ENCODE assay signal across 19 cellular contexts in the genomic region with DNA sequence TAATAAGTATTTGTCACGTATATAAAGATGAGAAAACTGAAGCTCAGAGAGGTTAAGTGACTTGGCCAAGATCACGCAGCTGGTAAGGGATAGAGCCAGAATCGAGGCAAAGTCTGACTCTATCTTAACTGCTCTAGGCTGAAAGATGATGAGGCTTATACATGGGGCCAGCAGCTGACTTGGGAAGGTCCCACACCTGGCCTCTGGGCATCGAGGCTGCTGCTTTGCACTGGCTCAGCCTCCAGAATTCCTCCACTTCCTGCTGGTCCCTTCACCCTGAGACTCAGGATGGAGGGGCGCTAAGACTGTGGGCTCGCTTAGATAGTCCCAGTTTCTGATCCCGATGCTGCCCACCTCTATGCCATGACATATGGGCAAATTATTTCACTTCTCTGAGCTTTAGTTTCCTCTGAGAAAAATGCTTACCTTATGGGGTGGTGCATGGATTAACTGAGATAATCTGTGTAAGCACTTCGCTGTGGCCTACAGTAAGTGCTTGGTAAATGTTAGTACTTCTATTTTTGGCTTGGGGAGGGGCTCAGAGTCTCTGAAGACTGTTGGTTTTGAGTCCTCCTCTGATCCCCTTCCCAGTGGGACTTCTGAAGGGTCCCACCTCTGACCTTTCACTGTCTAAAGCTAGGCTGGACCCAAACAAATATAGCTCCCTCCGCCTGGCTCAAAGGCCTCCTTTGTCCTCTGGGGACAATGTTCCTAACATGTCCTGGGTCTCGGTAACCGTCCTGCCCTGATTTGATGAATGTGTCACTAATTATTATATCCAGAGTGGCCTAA. TPM values are rescaled to one million over a fixed set of nuclear protein-coding genes. Genes with fewer than 3 reads are reported as not detected.
"Had no signal": no experiment of that assay in that cellular context is flagged by ENCODE, and none has a peak within 500 bp of the region (broad histone marks: within the 10 kb centered on the region; RNA-seq: fewer than 3 reads in every experiment).

No MANE protein-coding gene starts in this region.

- H3K4me3 Mint-ChIP-seq: activated CD4-positive, alpha-beta memory T cell treated with anti-CD3 and anti-CD28 coated beads, Interleukin-2, amount 10 ng/mL, durations not matched to agents 7 days and 5 days; activated CD8-positive, alpha-beta memory T cell treated with anti-CD3 and anti-CD28 coated beads, Interleukin-2, amount 10 ng/mL, durations not matched to agents 7 days and 5 days; activated naive CD8-positive, alpha-beta T cell; naive thymus-derived CD8-positive, alpha-beta T cell; stimulated activated effector memory CD8-positive, alpha-beta T cell treated with anti-CD3 and anti-CD28 coated beads, Interleukin-12 subunit alpha, Interleukin-12 subunit beta, amount 100 ng/mL, for 72 hours; T-cell had no signal

- H3K9me3 Mint-ChIP-seq: activated CD4-positive, alpha-beta memory T cell treated with anti-CD3 and anti-CD28 coated beads, Interleukin-2, amount 10 ng/mL, durations not matched to agents 7 days and 5 days; naive thymus-derived CD8-positive, alpha-beta T cell; stimulated activated effector memory CD8-positive, alpha-beta T cell treated with anti-CD3 and anti-CD28 coated beads, Interleukin-12 subunit alpha, Interleukin-12 subunit beta, amount 100 ng/mL, for 72 hours; T-cell had no signal

- H3K4me1 ChIP-seq: gastrocnemius medialis, prostate gland had no signal

- H3K9me3 ChIP-seq: gastrocnemius medialis, prostate gland had no signal

- ATAC-seq: activated CD8-positive, alpha-beta memory T cell treated with anti-CD3 and anti-CD28 coated beads, Interleukin-2, amount 10 ng/mL, durations not matched to agents 7 days and 5 days; gastrocnemius medialis; naive thymus-derived CD8-positive, alpha-beta T cell; right cardiac atrium; SK-N-SH treated with all-trans-retinoic acid at 6 μM for 48 hours; stimulated activated effector memory CD8-positive, alpha-beta T cell treated with anti-CD3 and anti-CD28 coated beads, Interleukin-12 subunit alpha, Interleukin-12 subunit beta, amount 100 ng/mL, for 72 hours; T-cell had no signal

- H3K27me3 Mint-ChIP-seq: activated CD8-positive, alpha-beta memory T cell treated with anti-CD3 and anti-CD28 coated beads, Interleukin-2, amount 10 ng/mL, durations not matched to agents 7 days and 5 days; activated naive CD8-positive, alpha-beta T cell had no signal

- H3K4me1 Mint-ChIP-seq: activated CD4-positive, alpha-beta memory T cell treated with anti-CD3 and anti-CD28 coated beads, Interleukin-2, amount 10 ng/mL, durations not matched to agents 7 days and 5 days; activated CD8-positive, alpha-beta memory T cell treated with anti-CD3 and anti-CD28 coated beads, Interleukin-2, amount 10 ng/mL, durations not matched to agents 7 days and 5 days; stimulated activated effector memory CD8-positive, alpha-beta T cell treated with anti-CD3 and anti-CD28 coated beads, Interleukin-12 subunit alpha, Interleukin-12 subunit beta, amount 100 ng/mL, for 72 hours; T-cell had no signal

- H3K36me3 ChIP-seq: gastrocnemius medialis, prostate gland had no signal

- H3K36me3 Mint-ChIP-seq: activated CD8-positive, alpha-beta memory T cell treated with anti-CD3 and anti-CD28 coated beads, Interleukin-2, amount 10 ng/mL, durations not matched to agents 7 days and 5 days; activated naive CD8-positive, alpha-beta T cell; stimulated activated effector memory CD8-positive, alpha-beta T cell treated with anti-CD3 and anti-CD28 coated beads, Interleukin-12 subunit alpha, Interleukin-12 subunit beta, amount 100 ng/mL, for 72 hours; T-cell had no signal

- H3K27me3 ChIP-seq: gastrocnemius medialis had no signal

- DNase-seq: activated CD4-positive, alpha-beta memory T cell treated with anti-CD3 and anti-CD28 coated beads, Interleukin-2, amount 10 ng/mL, durations not matched to agents 7 days and 5 days; activated CD4-positive, alpha-beta T cell treated with anti-CD3 and anti-CD28 coated beads for 48 hours; activated CD4-positive, CD25-positive, alpha-beta regulatory T cell; activated CD8-positive, alpha-beta memory T cell treated with anti-CD3 and anti-CD28 coated beads, Interleukin-2, amount 10 ng/mL, durations not matched to agents 7 days and 5 days; gastrocnemius medialis; head of caudate nucleus; mesendoderm; naive thymus-derived CD8-positive, alpha-beta T cell; occipital lobe; small intestine; stimulated activated CD4-positive, alpha-beta T cell treated with anti-CD3 and anti-CD28 coated beads, Interleukin-4, amount 100 ng/mL, for 24 hours; T-cell; T-helper 9 cell had no signal

- H3K27ac Mint-ChIP-seq: activated CD4-positive, alpha-beta memory T cell treated with anti-CD3 and anti-CD28 coated beads, Interleukin-2, amount 10 ng/mL, durations not matched to agents 7 days and 5 days; activated CD8-positive, alpha-beta memory T cell treated with anti-CD3 and anti-CD28 coated beads, Interleukin-2, amount 10 ng/mL, durations not matched to agents 7 days and 5 days; activated naive CD8-positive, alpha-beta T cell; naive thymus-derived CD8-positive, alpha-beta T cell; stimulated activated effector memory CD8-positive, alpha-beta T cell treated with anti-CD3 and anti-CD28 coated beads, Interleukin-12 subunit alpha, Interleukin-12 subunit beta, amount 100 ng/mL, for 72 hours; T-cell had no signal

- H3K4me3 ChIP-seq: gastrocnemius medialis, prostate gland had no signal

- H3K27ac ChIP-seq: gastrocnemius medialis, prostate gland had no signal

RNA-seq across cellular contexts. Expression of a gene that starts 35.0 kb away (rescaled TPM):
- total RNA-seq: activated CD4-positive, alpha-beta memory T cell treated with anti-CD3 and anti-CD28 coated beads, Interleukin-2, amount 10 ng/mL, durations not matched to agents 7 days and 5 days; activated CD8-positive, alpha-beta memory T cell treated with anti-CD3 and anti-CD28 coated beads, Interleukin-2, amount 10 ng/mL, durations not matched to agents 7 days and 5 days; kidney epithelial cell; naive thymus-derived CD8-positive, alpha-beta T cell; T-cell had no signal
- polyA plus RNA-seq: naive thymus-derived CD8-positive, alpha-beta T cell had no signal

RNA-seq across cellular contexts. Expression of a gene that starts 48.1 kb away (rescaled TPM):
- total RNA-seq: activated CD4-positive, alpha-beta memory T cell treated with anti-CD3 and anti-CD28 coated beads, Interleukin-2, amount 10 ng/mL, durations not matched to agents 7 days and 5 days; activated CD8-positive, alpha-beta memory T cell treated with anti-CD3 and anti-CD28 coated beads, Interleukin-2, amount 10 ng/mL, durations not matched to agents 7 days and 5 days; gastrocnemius medialis; naive thymus-derived CD8-positive, alpha-beta T cell had no signal
- polyA plus RNA-seq: naive thymus-derived CD8-positive, alpha-beta T cell had no signal
